ENCODE assay signal across 27 cellular contexts in the genomic region with DNA sequence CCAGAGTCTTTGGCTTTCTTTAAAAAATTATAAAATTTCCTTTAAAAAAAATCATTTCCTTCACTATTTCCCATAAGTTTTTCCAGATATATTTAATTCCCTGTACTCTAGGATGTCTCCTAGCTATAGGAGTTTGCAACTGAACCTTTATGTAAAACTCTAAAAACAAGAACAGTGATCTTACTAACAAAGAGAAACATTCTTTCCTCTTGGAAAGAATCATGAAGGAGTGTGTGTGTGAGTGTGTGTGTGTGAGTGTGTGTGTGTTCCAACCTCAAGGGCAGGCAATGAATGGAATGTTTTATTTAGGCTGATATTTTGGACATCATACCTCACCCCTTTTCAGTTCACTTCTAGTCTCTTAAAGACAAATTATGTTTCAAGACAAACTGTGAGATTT.
"Had no signal": no experiment of that assay in that cellular context is flagged by ENCODE, and none has a peak within 500 bp of the region (broad histone marks: within the 10 kb centered on the region; RNA-seq: fewer than 3 reads in every experiment).

No MANE protein-coding gene starts in this region.

- H3K4me1 Mint-ChIP-seq: immature natural killer cell; naive thymus-derived CD8-positive, alpha-beta T cell; nephron had no signal

- H2AFZ ChIP-seq: hepatocyte, neural progenitor cell had no signal

- H3K4me3 Mint-ChIP-seq: immature natural killer cell; naive thymus-derived CD8-positive, alpha-beta T cell; nephron; neural progenitor cell; stimulated activated naive CD8-positive, alpha-beta T cell treated with anti-CD3 and anti-CD28 coated beads, Interleukin-15, Interleukin-2, amounts not matched to agents 100 ng/mL and 50 ng/mL, for 24 hours; type B pancreatic cell had no signal

- H3K4me2 ChIP-seq: hepatocyte, neural progenitor cell had no signal

- ATAC-seq: left colon; left lung; lower lobe of right lung; naive thymus-derived CD8-positive, alpha-beta T cell; right lobe of liver had no signal

- H3K36me3 Mint-ChIP-seq: immature natural killer cell; naive thymus-derived CD8-positive, alpha-beta T cell; neural progenitor cell; type B pancreatic cell had no signal

- H3K27ac Mint-ChIP-seq: immature natural killer cell; naive thymus-derived CD8-positive, alpha-beta T cell; nephron; neural progenitor cell; progenitor cell of endocrine pancreas; stimulated activated naive CD8-positive, alpha-beta T cell treated with anti-CD3 and anti-CD28 coated beads, Interleukin-15, Interleukin-2, amounts not matched to agents 100 ng/mL and 50 ng/mL, for 24 hours; type B pancreatic cell had no signal

- H3K4me1 ChIP-seq: left lung, lower lobe of right lung, right atrium auricular region, right lobe of liver, suprapubic skin, tibial artery, uterus had no signal

- DNase-seq: immature natural killer cell; kidney; left colon; left lung; lower lobe of right lung; mammary epithelial cell; mesenchymal stem cell; naive thymus-derived CD8-positive, alpha-beta T cell; ovary; right lobe of liver; stimulated activated CD4-positive, alpha-beta T cell treated with anti-CD3 and anti-CD28 coated beads, Interleukin-12 subunit alpha, Interleukin-12 subunit beta, amount 100 ng/mL, for 4 hours; stimulated activated CD4-positive, alpha-beta T cell treated with anti-CD3 and anti-CD28 coated beads, Interleukin-15, amount 100 ng/mL, for 24 hours; stimulated activated CD4-positive, alpha-beta T cell treated with anti-CD3 and anti-CD28 coated beads, Interleukin-2, amount 100 ng/mL, for 24 hours; stimulated activated CD4-positive, alpha-beta T cell treated with anti-CD3 and anti-CD28 coated beads, Interleukin-4, amount 100 ng/mL, for 1 hour; stimulated activated naive CD4-positive, alpha-beta T cell; tibial artery; uterus had no signal

- H3K36me3 ChIP-seq: left lung, lower lobe of right lung, neural progenitor cell, neutrophil, ovary, right atrium auricular region, right lobe of liver, suprapubic skin, thoracic aorta, tibial artery, uterus had no signal

- H3K79me2 ChIP-seq: hepatocyte had no signal

- H3K27me3 Mint-ChIP-seq: progenitor cell of endocrine pancreas had no signal

- H3K27ac ChIP-seq: hepatocyte, left lung, lower lobe of right lung, neural progenitor cell, neutrophil, ovary, right atrium auricular region, right lobe of liver, suprapubic skin, thoracic aorta, tibial artery, uterus had no signal

- H3K9me3 Mint-ChIP-seq: naive thymus-derived CD8-positive, alpha-beta T cell; nephron; neural progenitor cell; stimulated activated naive CD8-positive, alpha-beta T cell treated with anti-CD3 and anti-CD28 coated beads, Interleukin-15, Interleukin-2, amounts not matched to agents 100 ng/mL and 50 ng/mL, for 24 hours; type B pancreatic cell had no signal

- H3K27me3 ChIP-seq: hepatocyte, left lung, neural progenitor cell, neutrophil, ovary, right atrium auricular region, right lobe of liver, suprapubic skin, tibial artery, uterus had no signal

- H3K4me3 ChIP-seq: hepatocyte, left lung, lower lobe of right lung, neural progenitor cell, ovary, right atrium auricular region, right lobe of liver, suprapubic skin, thoracic aorta, tibial artery, uterus had no signal
